ENCODE assay signal across 14 cellular contexts in the genomic region with DNA sequence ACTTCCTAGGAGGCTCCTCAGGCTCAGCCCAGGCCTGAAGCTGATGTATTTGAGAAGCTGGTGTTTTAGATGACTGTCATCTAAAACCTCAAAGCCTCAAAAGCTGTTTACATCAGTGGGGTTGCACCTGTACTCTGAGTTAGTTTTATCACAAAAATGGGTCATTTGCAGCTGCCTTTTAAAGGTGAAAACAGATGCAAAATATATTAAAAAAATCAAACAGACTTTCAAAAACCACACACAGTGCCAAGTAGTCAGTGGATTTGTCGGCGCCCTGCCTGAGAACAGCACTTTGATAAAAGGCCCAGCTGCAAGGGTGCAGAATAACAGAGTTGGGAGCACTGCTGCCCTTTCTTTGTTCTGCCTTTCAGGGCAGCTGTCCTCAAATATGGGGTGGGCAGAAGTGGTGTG.
A peak's percentile ranks its signal among the peaks of the same experiment; 100 is the strongest.
DNase-seq lines count a peak whose midpoint lies in the region; FAIRE-seq and TF ChIP-seq lines count a peak whose summit lies in the region.
"Had no signal": no experiment of that assay in that cellular context is flagged by ENCODE, and none has a peak within 500 bp of the region (broad histone marks: within the 10 kb centered on the region; RNA-seq: fewer than 3 reads in every experiment).

No MANE protein-coding gene starts in this region.

- H3K4me1 ChIP-seq in BLaER1, result peaks cover 24% of the 10 kb centered on the region
- H3K4me1 ChIP-seq: psoas muscle had no signal

- H3K4me1 Mint-ChIP-seq in IgD-negative memory B cell, result peaks cover 8 to 12% (median 9%) of the 10 kb centered on the region in 3 donors
- H3K4me1 Mint-ChIP-seq: CD14-positive monocyte had no signal

- H3K9me3 ChIP-seq in BLaER1, result peaks cover 24% of the 10 kb centered on the region
- H3K9me3 ChIP-seq in WERI-Rb-1 (ENCODE audit: severe bottlenecking), result no peaks in the 10 kb centered on the region
- H3K9me3 ChIP-seq: MG63, psoas muscle had no signal

- TF ChIP-seq CTCF in WERI-Rb-1 (IDR thresholded peaks at IDR 0.05; ENCODE audit: low read depth, low read length), result no peak

- peak; percentile 29 for DNase-seq in activated CD4-positive, alpha-beta T cell treated with anti-CD3 and anti-CD28 coated beads, Interleukin-2, amount 50 U/mL, for 1 hour
- peak in 24 of 42 donors; percentile 17 to 66 (median 32) for DNase-seq in head of caudate nucleus
- no peak for DNase-seq in urothelium cell line (ENCODE audit: low spot score)
- DNase-seq in NCI-H774 (lab: John Stamatoyannopoulos, UW), result no peak
- DNase-seq in SKM-1 treated with dmso at 0.1 percent for 144 hours (lab: John Stamatoyannopoulos, UW; ENCODE audit: unreplicated experiment), result no peak
- no peak for DNase-seq in WERI-Rb-1
- DNase-seq: MG63, NCI-H510A treated with DMSO at 0.1 percent for 48 hours, psoas muscle, SHP77 treated with DMSO at 0.1 percent for 48 hours had no signal

- no peaks in the 10 kb centered on the region for H3K27me3 ChIP-seq in BLaER1
- H3K27me3 ChIP-seq in WERI-Rb-1 (ENCODE audit: insufficient read depth, low read depth, severe bottlenecking), result no peaks in the 10 kb centered on the region
- H3K27me3 ChIP-seq: MG63 had no signal

- H3K4me3 ChIP-seq in BLaER1 (no peak overlapping the region), WERI-Rb-1 (ENCODE audit: low read depth, low read length) (no peak overlapping the region)
- H3K4me3 ChIP-seq: MG63, psoas muscle had no signal

- H3K27ac ChIP-seq in BLaER1, result 0 out of 2 replicates have a peak overlapping the region, but pooled peaks have one; percentile 47
- H3K27ac ChIP-seq in WERI-Rb-1, result no peak overlapping the region
- H3K27ac ChIP-seq: psoas muscle had no signal

- intact Hi-C loops in head of caudate nucleus (cut with DNase I), result no loop called here

- no peaks in the 10 kb centered on the region for H3K27me3 Mint-ChIP-seq in IgD-negative memory B cell

- H3K36me3 Mint-ChIP-seq in IgD-negative memory B cell, result peaks cover 19% of the 10 kb centered on the region

- peak overlapping the region; percentile 66 for H3K4me2 ChIP-seq in BLaER1

- FAIRE-seq in urothelium cell line (lab: Jason Lieb, UNC), result no peak
- FAIRE-seq: bronchial epithelial cell had no signal

- 0 out of 2 replicates have a peak, but pooled peaks cover under 1% of the 10 kb centered on the region for H4K20me1 ChIP-seq in BLaER1

- H3K36me3 ChIP-seq in BLaER1, result peaks cover 48% of the 10 kb centered on the region
- H3K36me3 ChIP-seq in WERI-Rb-1, result peaks cover 7% of the 10 kb centered on the region; the same call in 1 of the 2 replicates

- H3K9me3 Mint-ChIP-seq in IgD-negative memory B cell, result no peaks in the 10 kb centered on the region

- H3K27ac Mint-ChIP-seq in IgD-negative memory B cell, result peak overlapping the region in 2 of 3 donors; percentile 19 to 59

- H3K9ac ChIP-seq in BLaER1, result no peak overlapping the region

- peak overlapping the region in 1 of 4 donors; percentile 37 for H3K4me3 Mint-ChIP-seq in IgD-negative memory B cell
- H3K4me3 Mint-ChIP-seq: CD14-positive monocyte had no signal

Comparison
In these comparisons a context has a peak if more than half of its experiments do, and no peak if none do; other contexts are left out.
1. DNase-seq: peak in activated CD4-positive, alpha-beta T cell treated with anti-CD3 and anti-CD28 coated beads, Interleukin-2, amount 50 U/mL, for 1 hour (single experiment) and head of caudate nucleus (24 of 42); none in urothelium cell line (single experiment), NCI-H774 (single experiment), SKM-1 treated with dmso at 0.1 percent for 144 hours (single experiment) and WERI-Rb-1 (single experiment).